1 cellular context compared by ENCODE assay signal in genomic region chr2:52452201-52452600, GRCh38.
A peak's percentile ranks its signal among the peaks of the same experiment; 100 is the strongest.
TF ChIP-seq lines count a peak whose summit lies in the region.

No MANE protein-coding gene starts in this region.

TF ChIP-seq in liver, 16 proteins besides CTCF, POLR2A, EP300 and RAD21 (continued from another document):
- TF ChIP-seq SP1 (IDR thresholded peaks at IDR 0.05): peak; percentile 69
- TF ChIP-seq ZBTB33 (IDR thresholded peaks at IDR 0.05): no peak
- TF ChIP-seq YY1 (IDR thresholded peaks at IDR 0.05): peak; percentile 71
TF ChIP-seq in liver: peak in this region for 6.
